In the genomic region with DNA sequence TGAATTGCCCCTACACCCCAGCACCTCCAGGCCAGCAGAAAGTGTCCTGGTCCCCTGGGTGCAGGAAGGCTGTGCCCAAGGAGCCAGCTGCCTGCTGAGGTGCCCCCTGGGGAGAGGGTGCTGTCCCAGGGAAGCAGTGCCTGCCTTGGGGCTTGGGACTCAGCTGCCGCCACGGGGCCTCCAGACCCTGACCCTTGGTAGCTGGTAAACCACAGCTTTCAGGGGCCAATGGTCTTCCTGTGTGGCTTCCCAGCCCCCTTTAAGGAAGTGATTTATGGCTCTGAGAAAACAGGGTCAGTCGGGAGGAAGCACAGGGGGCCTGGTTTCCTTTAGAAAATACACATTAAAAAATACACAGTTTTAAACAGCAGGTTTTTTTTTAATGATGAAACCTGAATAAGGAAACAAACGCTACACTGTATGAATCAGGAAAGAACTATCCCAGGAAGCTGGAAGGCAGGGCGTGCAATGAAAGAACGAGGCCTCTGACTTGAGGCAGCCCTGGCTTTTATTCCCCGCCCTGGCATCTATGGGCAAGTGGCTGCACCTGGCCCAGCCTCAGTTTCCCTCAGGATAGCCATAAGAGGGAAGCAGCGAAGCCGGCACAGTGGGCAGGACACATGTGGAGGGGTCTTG, we compare ENCODE assay signal across 1 cellular context.
A peak's percentile ranks its signal among the peaks of the same experiment; 100 is the strongest.
TF ChIP-seq lines count a peak whose summit lies in the region.

No MANE protein-coding gene starts in this region.

TF ChIP-seq in SK-N-SH, 30 proteins besides CTCF, POLR2A, EP300 and RAD21 (continued from another document):
- TF ChIP-seq, protein P1, sequence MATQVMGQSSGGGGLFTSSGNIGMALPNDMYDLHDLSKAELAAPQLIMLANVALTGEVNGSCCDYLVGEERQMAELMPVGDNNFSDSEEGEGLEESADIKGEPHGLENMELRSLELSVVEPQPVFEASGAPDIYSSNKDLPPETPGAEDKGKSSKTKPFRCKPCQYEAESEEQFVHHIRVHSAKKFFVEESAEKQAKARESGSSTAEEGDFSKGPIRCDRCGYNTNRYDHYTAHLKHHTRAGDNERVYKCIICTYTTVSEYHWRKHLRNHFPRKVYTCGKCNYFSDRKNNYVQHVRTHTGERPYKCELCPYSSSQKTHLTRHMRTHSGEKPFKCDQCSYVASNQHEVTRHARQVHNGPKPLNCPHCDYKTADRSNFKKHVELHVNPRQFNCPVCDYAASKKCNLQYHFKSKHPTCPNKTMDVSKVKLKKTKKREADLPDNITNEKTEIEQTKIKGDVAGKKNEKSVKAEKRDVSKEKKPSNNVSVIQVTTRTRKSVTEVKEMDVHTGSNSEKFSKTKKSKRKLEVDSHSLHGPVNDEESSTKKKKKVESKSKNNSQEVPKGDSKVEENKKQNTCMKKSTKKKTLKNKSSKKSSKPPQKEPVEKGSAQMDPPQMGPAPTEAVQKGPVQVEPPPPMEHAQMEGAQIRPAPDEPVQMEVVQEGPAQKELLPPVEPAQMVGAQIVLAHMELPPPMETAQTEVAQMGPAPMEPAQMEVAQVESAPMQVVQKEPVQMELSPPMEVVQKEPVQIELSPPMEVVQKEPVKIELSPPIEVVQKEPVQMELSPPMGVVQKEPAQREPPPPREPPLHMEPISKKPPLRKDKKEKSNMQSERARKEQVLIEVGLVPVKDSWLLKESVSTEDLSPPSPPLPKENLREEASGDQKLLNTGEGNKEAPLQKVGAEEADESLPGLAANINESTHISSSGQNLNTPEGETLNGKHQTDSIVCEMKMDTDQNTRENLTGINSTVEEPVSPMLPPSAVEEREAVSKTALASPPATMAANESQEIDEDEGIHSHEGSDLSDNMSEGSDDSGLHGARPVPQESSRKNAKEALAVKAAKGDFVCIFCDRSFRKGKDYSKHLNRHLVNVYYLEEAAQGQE (IDR thresholded peaks at IDR 0.05; ENCODE audit: low read depth, low read length), result no peak
- TF ChIP-seq TAF1 (IDR thresholded peaks at IDR 0.05; ENCODE audit: borderline replicate concordance, low read depth, low read length), result no peak
- TF ChIP-seq SMC3 (IDR thresholded peaks at IDR 0.05; ENCODE audit: low read depth, low read length), result no peak
- no peak for TF ChIP-seq EZH2phosphoT487 (IDR thresholded peaks at IDR 0.05; ENCODE audit: borderline replicate concordance, low read depth)
- peak; percentile 25; the same call in 1 of the 2 replicates for TF ChIP-seq TCF12 (IDR thresholded peaks at IDR 0.05)
- TF ChIP-seq, protein P2, sequence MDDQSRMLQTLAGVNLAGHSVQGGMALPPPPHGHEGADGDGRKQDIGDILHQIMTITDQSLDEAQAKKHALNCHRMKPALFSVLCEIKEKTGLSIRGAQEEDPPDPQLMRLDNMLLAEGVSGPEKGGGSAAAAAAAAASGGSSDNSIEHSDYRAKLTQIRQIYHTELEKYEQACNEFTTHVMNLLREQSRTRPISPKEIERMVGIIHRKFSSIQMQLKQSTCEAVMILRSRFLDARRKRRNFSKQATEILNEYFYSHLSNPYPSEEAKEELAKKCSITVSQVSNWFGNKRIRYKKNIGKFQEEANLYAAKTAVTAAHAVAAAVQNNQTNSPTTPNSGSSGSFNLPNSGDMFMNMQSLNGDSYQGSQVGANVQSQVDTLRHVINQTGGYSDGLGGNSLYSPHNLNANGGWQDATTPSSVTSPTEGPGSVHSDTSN (IDR thresholded peaks at IDR 0.05), result peak; percentile 37; the same call in 1 of the 2 replicates
- no peak for TF ChIP-seq YY1 (IDR thresholded peaks at IDR 0.05; ENCODE audit: low read depth)
TF ChIP-seq in SK-N-SH: peak in this region for 5.
